ENCODE assay signal across 8 cellular contexts in genomic region chr5:173764321-173765029, GRCh38.
DNase-seq lines count a peak whose midpoint lies in the region; ATAC-seq and TF ChIP-seq lines count a peak whose summit lies in the region.

No MANE protein-coding gene starts in this region.

- H3K27ac ChIP-seq in brain microvascular endothelial cell, result peak overlapping the region; percentile 64
- H3K27ac ChIP-seq in tibial artery, result no peak overlapping the region

- no peaks in the 10 kb centered on the region for H3K27me3 ChIP-seq in brain microvascular endothelial cell (replicated peaks)
- no peaks in the 10 kb centered on the region for H3K27me3 ChIP-seq in kidney epithelial cell (ENCODE audit: control insufficient read depth, insufficient read depth, low read length)
- H3K27me3 ChIP-seq in tibial artery, result peaks cover 0 to 5% of the 10 kb centered on the region in 2 donors

- ATAC-seq in HG03045 (IDR thresholded peaks at IDR 0.05; ENCODE audit: unreplicated experiment), result no peak
- no peak for ATAC-seq in GM21360 (IDR thresholded peaks at IDR 0.05; ENCODE audit: unreplicated experiment)

- H3K4me1 ChIP-seq in tibial artery, result peaks cover 0 to 10% (median 2%) of the 10 kb centered on the region in 4 donors

- H3K9me3 ChIP-seq in tibial artery, result no peaks in the 10 kb centered on the region

- H3K36me3 ChIP-seq in brain microvascular endothelial cell (replicated peaks) (no peaks in the 10 kb centered on the region), kidney epithelial cell (ENCODE audit: control insufficient read depth, insufficient read depth, low read length) (no peaks in the 10 kb centered on the region), tibial artery (no peaks in the 10 kb centered on the region)

- intact Hi-C loops in tibial artery (cut with DNase I; ENCODE audit: low total_unique reads), result no loop called here

- DNase-seq in AG09319 (ENCODE audit: extremely low read depth, low read depth) (peak; percentile 77), LoVo (ENCODE audit: low spot score) (peak; percentile 88), brain microvascular endothelial cell (peak; percentile 96), kidney epithelial cell (ENCODE audit: low read depth) (peak; percentile 94), tibial artery (peak; percentile 82 to 86), NAMALWA (ENCODE audit: low spot score) (no peak)

- in situ Hi-C loops in brain microvascular endothelial cell (cut with HindIII; ENCODE audit: low pct_ligation_motif_present, low sequenced_read_pairs), result no loop called here

- no peak for TF ChIP-seq CTCF in AG09319 (IDR thresholded peaks at IDR 0.05; ENCODE audit: low read depth, low read length)
- no peak for TF ChIP-seq CTCF in brain microvascular endothelial cell (IDR thresholded peaks at IDR 0.05; ENCODE audit: low read depth, low read length, missing control alignments)
- TF ChIP-seq CTCF in kidney epithelial cell (IDR thresholded peaks at IDR 0.05; ENCODE audit: insufficient read depth, low read length, poor library complexity, severe bottlenecking), result no peak
- TF ChIP-seq CTCF in tibial artery (IDR thresholded peaks at IDR 0.05), result no peak

- no peak overlapping the region for H3K4me3 ChIP-seq in brain microvascular endothelial cell (ENCODE audit: low read depth, low read length)
- H3K4me3 ChIP-seq in kidney epithelial cell (ENCODE audit: low read depth, low read length), result no peak overlapping the region
- H3K4me3 ChIP-seq in tibial artery, result no peak overlapping the region
